15 cellular contexts compared by ENCODE assay signal in the genomic region with DNA sequence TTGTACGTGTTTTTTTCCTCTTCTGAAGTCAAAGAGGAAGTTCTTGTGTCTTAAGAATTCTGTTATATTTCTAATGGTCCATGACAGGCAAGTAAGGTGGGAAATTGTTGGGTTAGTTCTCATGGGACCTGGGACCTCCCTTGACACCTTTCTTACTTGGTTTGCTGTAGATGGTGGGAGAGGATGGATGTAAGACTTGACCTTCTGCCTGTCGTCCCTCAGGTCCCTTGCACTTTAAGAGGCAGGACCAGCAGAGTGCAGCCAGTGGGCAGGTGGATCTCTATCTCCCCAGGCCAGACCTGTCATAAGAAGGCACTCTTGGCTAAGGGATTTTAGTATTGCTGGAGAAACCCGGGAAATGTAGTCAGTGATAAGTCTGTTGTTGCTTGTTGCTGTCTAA. TPM values are rescaled to one million over a fixed set of nuclear protein-coding genes. Genes with fewer than 3 reads are reported as not detected.
DNase-seq lines count a peak whose midpoint lies in the region; ATAC-seq and TF ChIP-seq lines count a peak whose summit lies in the region.
"Had no signal": no experiment of that assay in that cellular context is flagged by ENCODE, and none has a peak within 500 bp of the region (broad histone marks: within the 10 kb centered on the region; RNA-seq: fewer than 3 reads in every experiment).

No MANE protein-coding gene starts in this region.

- TF ChIP-seq POLR2A in ovary (IDR thresholded peaks at IDR 0.05) = no peak

- H3K27ac ChIP-seq in subcutaneous abdominal adipose tissue (ENCODE audit: low read depth, low read length) = peak overlapping the region; percentile 21
- no peak overlapping the region for H3K27ac ChIP-seq in ovary
- H3K27ac ChIP-seq: cardiac muscle cell had no signal

- peaks cover 92% of the 10 kb centered on the region for H3K4me1 Mint-ChIP-seq in activated naive CD4-positive, alpha-beta T cell treated with anti-CD3 and anti-CD28 coated beads, Interleukin-2, amount 50 U/mL, for 24 hours
- peaks cover 86% of the 10 kb centered on the region for H3K4me1 Mint-ChIP-seq in activated CD4-positive, alpha-beta memory T cell treated with anti-CD3 and anti-CD28 coated beads, Interleukin-2, amount 10 ng/mL, durations not matched to agents 7 days and 5 days
- H3K4me1 Mint-ChIP-seq in glutamatergic neuron (ENCODE audit: low read depth, unreplicated experiment) = peaks cover 34% of the 10 kb centered on the region

- ATAC-seq in HG03571 (IDR thresholded peaks at IDR 0.05; ENCODE audit: unreplicated experiment) = no peak
- ATAC-seq: left ventricle myocardium superior had no signal

- H3K27ac Mint-ChIP-seq in activated naive CD4-positive, alpha-beta T cell treated with anti-CD3 and anti-CD28 coated beads, Interleukin-2, amount 50 U/mL, for 24 hours = peak overlapping the region; percentile 49
- peak overlapping the region; percentile 75 for H3K27ac Mint-ChIP-seq in activated CD4-positive, alpha-beta memory T cell treated with anti-CD3 and anti-CD28 coated beads, Interleukin-2, amount 10 ng/mL, durations not matched to agents 7 days and 5 days
- peak overlapping the region; percentile 26 for H3K27ac Mint-ChIP-seq in glutamatergic neuron (ENCODE audit: unreplicated experiment)
- H3K27ac Mint-ChIP-seq: type B pancreatic cell had no signal

- no peaks in the 10 kb centered on the region for H3K9me3 Mint-ChIP-seq in activated naive CD4-positive, alpha-beta T cell treated with anti-CD3 and anti-CD28 coated beads, Interleukin-2, amount 50 U/mL, for 24 hours
- no peaks in the 10 kb centered on the region for H3K9me3 Mint-ChIP-seq in activated CD4-positive, alpha-beta memory T cell treated with anti-CD3 and anti-CD28 coated beads, Interleukin-2, amount 10 ng/mL, durations not matched to agents 7 days and 5 days
- peaks cover 2% of the 10 kb centered on the region for H3K9me3 Mint-ChIP-seq in glutamatergic neuron (ENCODE audit: unreplicated experiment)
- H3K9me3 Mint-ChIP-seq: type B pancreatic cell had no signal

- H3K9me3 ChIP-seq in subcutaneous abdominal adipose tissue (ENCODE audit: control insufficient read depth in 5 of 5, low read length in 5 of 5) = no peaks in the 10 kb centered on the region
- H3K9me3 ChIP-seq in ovary = no peaks in the 10 kb centered on the region

- H3K27me3 Mint-ChIP-seq in activated naive CD4-positive, alpha-beta T cell treated with anti-CD3 and anti-CD28 coated beads, Interleukin-2, amount 50 U/mL, for 24 hours = no peaks in the 10 kb centered on the region
- no peaks in the 10 kb centered on the region for H3K27me3 Mint-ChIP-seq in activated CD4-positive, alpha-beta memory T cell treated with anti-CD3 and anti-CD28 coated beads, Interleukin-2, amount 10 ng/mL, durations not matched to agents 7 days and 5 days
- peaks cover 2% of the 10 kb centered on the region for H3K27me3 Mint-ChIP-seq in glutamatergic neuron (ENCODE audit: unreplicated experiment)
- H3K27me3 Mint-ChIP-seq: type B pancreatic cell had no signal

- intact Hi-C loops in ovary (cut with DNase I) = no loop called here

- peaks cover 44 to 68% (median 55%) of the 10 kb centered on the region in 5 donors for H3K36me3 ChIP-seq in subcutaneous abdominal adipose tissue (ENCODE audit: control insufficient read depth in 5 of 5, insufficient read depth in 5 of 5, low read length in 5 of 5)
- H3K36me3 ChIP-seq in ovary = no peaks in the 10 kb centered on the region

- TF ChIP-seq CTCF in glutamatergic neuron (IDR thresholded peaks at IDR 0.05; ENCODE audit: partially characterized antibody, unreplicated experiment) (no peak), ovary (IDR thresholded peaks at IDR 0.05) (no peak)

- H3K4me1 ChIP-seq in subcutaneous abdominal adipose tissue (ENCODE audit: control insufficient read depth in 5 of 5, insufficient read depth in 5 of 5, low read length in 5 of 5) = peaks cover 9 to 80% (median 78%) of the 10 kb centered on the region in 5 donors
- peaks cover 22% of the 10 kb centered on the region for H3K4me1 ChIP-seq in ovary (ENCODE audit: insufficient read depth)

- H3K27me3 ChIP-seq in subcutaneous abdominal adipose tissue (ENCODE audit: control insufficient read depth in 5 of 5, insufficient read depth in 4 of 5, low read length in 5 of 5) (peaks cover 0 to 3% (median 0%) of the 10 kb centered on the region in 5 donors), ovary (no peaks in the 10 kb centered on the region)
- H3K27me3 ChIP-seq: cardiac muscle cell had no signal

- H3K4me3 Mint-ChIP-seq in activated naive CD4-positive, alpha-beta T cell treated with anti-CD3 and anti-CD28 coated beads, Interleukin-2, amount 50 U/mL, for 24 hours = peak overlapping the region; percentile 65
- H3K4me3 Mint-ChIP-seq in activated CD4-positive, alpha-beta memory T cell treated with anti-CD3 and anti-CD28 coated beads, Interleukin-2, amount 10 ng/mL, durations not matched to agents 7 days and 5 days = peak overlapping the region; percentile 18
- no peak overlapping the region for H3K4me3 Mint-ChIP-seq in glutamatergic neuron (ENCODE audit: unreplicated experiment)
- H3K4me3 Mint-ChIP-seq: type B pancreatic cell had no signal

- POLR2A ChIA-PET in activated CD4-positive, alpha-beta memory T cell treated with anti-CD3 and anti-CD28 coated beads, Interleukin-2, amount 10 ng/mL, durations not matched to agents 7 days and 5 days (lab: Charles Lee) = interaction anchor here (0.7 to 4.0 kb wide), 8 partner anchors 9 to 186 kb away, joined by 3 to 94 read pairs (median 4); a partner anchor contains a TSS

- CTCF ChIA-PET in activated CD4-positive, alpha-beta memory T cell treated with anti-CD3 and anti-CD28 coated beads, Interleukin-2, amount 10 ng/mL, durations not matched to agents 7 days and 5 days (lab: Charles Lee) = interaction anchor here (1.1 to 2.7 kb wide), 6 partner anchors 12 to 224 kb away, joined by 3 to 15 read pairs (median 7); a partner anchor contains a TSS

- WGBS in ovary, 3 donors = 54 to 72% (median 55%) methylated on average over 3 of the region's 3 CpGs

- H3K4me3 ChIP-seq in subcutaneous abdominal adipose tissue (ENCODE audit: low read depth in 1 of 5, low read length in 5 of 5) (no peak overlapping the region), ovary (no peak overlapping the region)
- H3K4me3 ChIP-seq: cardiac muscle cell had no signal

- peaks cover 44% of the 10 kb centered on the region for H3K36me3 Mint-ChIP-seq in activated naive CD4-positive, alpha-beta T cell treated with anti-CD3 and anti-CD28 coated beads, Interleukin-2, amount 50 U/mL, for 24 hours
- peaks cover 88% of the 10 kb centered on the region for H3K36me3 Mint-ChIP-seq in activated CD4-positive, alpha-beta memory T cell treated with anti-CD3 and anti-CD28 coated beads, Interleukin-2, amount 10 ng/mL, durations not matched to agents 7 days and 5 days (ENCODE audit: low read depth)
- no peaks in the 10 kb centered on the region for H3K36me3 Mint-ChIP-seq in glutamatergic neuron (ENCODE audit: unreplicated experiment)

- no peak overlapping the region for H3K9ac ChIP-seq in subcutaneous abdominal adipose tissue (ENCODE audit: low read length in 5 of 5)

- DNase-seq in activated naive CD4-positive, alpha-beta T cell (lab: John Stamatoyannopoulos, UW) = no peak
- no peak for DNase-seq in activated CD4-positive, alpha-beta memory T cell treated with anti-CD3 and anti-CD28 coated beads, Interleukin-2, amount 10 ng/mL, durations not matched to agents 7 days and 5 days
- DNase-seq in glutamatergic neuron = no peak
- DNase-seq in SKM-1 (lab: John Stamatoyannopoulos, UW; ENCODE audit: unreplicated experiment) = no peak
- no peak for DNase-seq in ovary
- DNase-seq: effector CD8-positive, alpha-beta T cell; left ventricle myocardium superior; NCI-H1048; NCI-H2171; retina had no signal

- TF ChIP-seq EP300 in ovary (IDR thresholded peaks at IDR 0.05) = no peak

RNA-seq across cellular contexts. Expression of a gene that starts 12.1 kb away (rescaled TPM):
- 10 to 100 TPM; 65.1 to 65.3 TPM for total RNA-seq in activated CD4-positive, alpha-beta memory T cell treated with anti-CD3 and anti-CD28 coated beads, Interleukin-2, amount 10 ng/mL, durations not matched to agents 7 days and 5 days
- 143 TPM for total RNA-seq in glutamatergic neuron (ENCODE audit: unreplicated experiment)
- total RNA-seq in ovary = 10 to 100 TPM; 31.2 to 76.1 (median 57.5) TPM
- polyA plus RNA-seq in ovary = 10 to 100 TPM; 15.7 to 29.1 TPM
